ENCODE assay signal across 12 cellular contexts in genomic region chr16:86575095-86575685, GRCh38. TPM values are rescaled to one million over a fixed set of nuclear protein-coding genes. Genes with fewer than 3 reads are reported as not detected.
DNase-seq lines count a peak whose midpoint lies in the region; ATAC-seq, FAIRE-seq and TF ChIP-seq lines count a peak whose summit lies in the region.
"Had no signal": no experiment of that assay in that cellular context is flagged by ENCODE, and none has a peak within 500 bp of the region (broad histone marks: within the 10 kb centered on the region; RNA-seq: fewer than 3 reads in every experiment).

No MANE protein-coding gene starts in this region.

- CTCF ChIA-PET in A673 (lab: Charles Lee) (no interaction called here), H1 (lab: Charles Lee; ENCODE audit: partially characterized antibody) (interaction anchor here (0.9 to 3.1 kb wide), 12 partner anchors 10 to 598 kb away, joined by 3 to 18 read pairs (median 4); no protein-coding TSS in a partner anchor)

- no peak overlapping the region for H2BK120ac ChIP-seq in H1 (replicated peaks; ENCODE audit: low read depth, low read length)

- DNase-seq in A673 (ENCODE audit: low spot score), result no peak
- no peak for DNase-seq in H1 (ENCODE audit: low read depth in 1 of 2, low spot score in 2 of 2)
- no peak for DNase-seq in mesothelial cell of epicardium (ENCODE audit: low spot score in 2 of 2, unreplicated experiment in 2 of 2)
- DNase-seq in midbrain (lab: John Stamatoyannopoulos, UW), result no peak
- DNase-seq in NCI-H1436 treated with DMSO at 0.1 percent for 48 hours (lab: John Stamatoyannopoulos, UW), result no peak
- DNase-seq in activated T-cell treated with anti-CD3 and anti-CD28 coated beads, Interleukin-2, amount 50 U/mL, for 4 hours, result no peak
- DNase-seq in NCI-H2107 treated with DMSO at 0.1 percent for 48 hours (lab: John Stamatoyannopoulos, UW; ENCODE audit: unreplicated experiment), result no peak
- DNase-seq: AML-193, NCI-H510A had no signal

- peak overlapping the region; percentile 54 for H3K4me3 ChIP-seq in A673 (ENCODE audit: low read depth, low read length, poor library complexity, severe bottlenecking)
- peak overlapping the region; percentile 63; the same call in 1 of the 2 replicates for H3K4me3 ChIP-seq in HUES64 (ENCODE audit: low read length)
- H3K4me3 ChIP-seq in H1 (ENCODE audit: extremely low read depth in 1 of 4, insufficient read depth in 2 of 4, low read depth in 3 of 4, low read length in 4 of 4), result peak overlapping the region; percentile 15 to 66 (median 32); a peak in 6 of 8 replicates
- H3K4me3 ChIP-seq: SK-N-MC had no signal

- H3K9me3 ChIP-seq in A673 (ENCODE audit: low read depth, low read length, poor library complexity, severe bottlenecking) (no peaks in the 10 kb centered on the region), HUES64 (ENCODE audit: insufficient read depth, low read depth, low read length) (no peaks in the 10 kb centered on the region), H1 (ENCODE audit: insufficient read depth in 2 of 2, low read depth in 1 of 2, low read length in 1 of 2) (no peaks in the 10 kb centered on the region)

- peaks cover 6% of the 10 kb centered on the region for H3K36me3 Mint-ChIP-seq in mesothelial cell of epicardium
- H3K36me3 Mint-ChIP-seq in activated T-cell treated with anti-CD3 and anti-CD28 coated beads, Interleukin-2, amount 50 U/mL, for 4 hours (ENCODE audit: insufficient read depth), result no peaks in the 10 kb centered on the region

- H3K36me3 ChIP-seq in A673 (ENCODE audit: insufficient read depth, low read length, poor library complexity, severe bottlenecking) (no peaks in the 10 kb centered on the region), HUES64 (ENCODE audit: insufficient read depth, low read length) (no peaks in the 10 kb centered on the region), H1 (ENCODE audit: control insufficient read depth in 2 of 4, insufficient read depth in 4 of 4, low read length in 3 of 4) (peaks cover 0 to 10% (median 0%) of the 10 kb centered on the region in 4 experiments; a peak in 1 of 8 replicates)

- H4K8ac ChIP-seq in H1 (ENCODE audit: extremely low read depth, insufficient read depth, low read length), result no peak overlapping the region

- H4K91ac ChIP-seq in H1 (replicated peaks; ENCODE audit: insufficient read length, low read length), result peak overlapping the region; percentile 36

- TF ChIP-seq RAD21 in H1 (IDR thresholded peaks at IDR 0.05 in 1 of 2, conservative IDR thresholded peaks at IDR 0.05 in 1 of 2; ENCODE audit: low read depth in 2 of 2, low read length in 2 of 2), result no peak

- H3K18ac ChIP-seq in H1 (ENCODE audit: extremely low read depth, low read length), result peak overlapping the region; percentile 15

- POLR2A ChIA-PET in A673 (lab: Charles Lee; ENCODE audit: low non-redundant PET) (no interaction called here), H1 (lab: Charles Lee; ENCODE audit: partially characterized antibody) (interaction anchor here (1.5 kb wide), 1 partner anchor 61 kb away, joined by 3 read pairs; no protein-coding TSS in a partner anchor)

- H2AFZ ChIP-seq in H1 (ENCODE audit: low read length), result no peak overlapping the region

- H3K27me3 ChIP-seq in A673 (replicated peaks; ENCODE audit: insufficient read depth, low read depth, low read length, poor library complexity) (peaks cover 10% of the 10 kb centered on the region), HUES64 (ENCODE audit: insufficient read depth, low read length) (peaks cover 100% of the 10 kb centered on the region), H1 (replicated peaks in 1 of 4; ENCODE audit: control insufficient read depth in 3 of 4, extremely low read depth in 1 of 4, insufficient read depth in 3 of 4, low read length in 3 of 4) (peaks cover 90 to 100% (median 97%) of the 10 kb centered on the region in 4 experiments)

- H3K9me3 Mint-ChIP-seq in mesothelial cell of epicardium, result no peaks in the 10 kb centered on the region
- no peaks in the 10 kb centered on the region for H3K9me3 Mint-ChIP-seq in activated T-cell treated with anti-CD3 and anti-CD28 coated beads, Interleukin-2, amount 50 U/mL, for 4 hours
- H3K9me3 Mint-ChIP-seq: activated CD8-positive, alpha-beta T cell treated with anti-CD3 and anti-CD28 coated beads for 36 hours had no signal

- no peak for TF ChIP-seq EP300 in H1 (IDR thresholded peaks at IDR 0.05; ENCODE audit: borderline replicate concordance in 1 of 2, low read depth in 2 of 2, low read length in 2 of 2)

- BruUV-seq in A673 (replicated peaks; lab: Mats Ljungman, UMichigan), result no TSS peak

- no peaks in the 10 kb centered on the region for H3K79me1 ChIP-seq in H1 (ENCODE audit: low read depth, low read length)

- intact Hi-C loops in A673 (cut with micrococcal nuclease; ENCODE audit: unreplicated experiment), result loop anchor here (10.0 kb wide), 1 partner anchor 300 kb away; no protein-coding TSS in a partner anchor

- TF ChIP-seq POLR2A in H1 (IDR thresholded peaks at IDR 0.05; ENCODE audit: control extremely low read depth in 1 of 2, low read depth in 2 of 2, low read length in 2 of 2), result no peak

- no peak overlapping the region; the same call in 1 of the 2 replicates for H2BK5ac ChIP-seq in H1 (ENCODE audit: low read depth, low read length)

- no peak overlapping the region for H3K27ac ChIP-seq in A673 (ENCODE audit: low read depth, low read length, poor library complexity, severe bottlenecking)
- H3K27ac ChIP-seq in HUES64 (ENCODE audit: low read depth, low read length), result no peak overlapping the region
- H3K27ac ChIP-seq in H1 (ENCODE audit: low read depth, low read length), result no peak overlapping the region
- H3K27ac ChIP-seq: SK-N-MC had no signal

- 67% methylated on average over 17 of the region's 17 CpGs for WGBS in HUES64
- 23% methylated on average over 17 of the region's 17 CpGs; no CpG with 5 or more reads in 1 of the 2 experiments for WGBS in H1 (ENCODE audit: extremely low coverage in 1 of 2, insufficient coverage in 1 of 2, insufficient read length in 1 of 2, insufficient replicate concordance in 2 of 2, low coverage in 1 of 2, low lambda C conversion rate in 2 of 2, missing lambda C conversion rate in 1 of 2), 2 experiments

- no peak overlapping the region for H3K14ac ChIP-seq in H1 (ENCODE audit: insufficient read length)

- H3K9ac ChIP-seq in HUES64 (ENCODE audit: low read depth, low read length) (no peak overlapping the region), H1 (replicated peaks in 1 of 4; ENCODE audit: extremely low read depth in 1 of 4, low read depth in 3 of 4, low read length in 3 of 4) (no peak overlapping the region)

- H3K23ac ChIP-seq in H1 (ENCODE audit: insufficient read length), result no peak overlapping the region

- H3K4ac ChIP-seq in H1 (replicated peaks; ENCODE audit: insufficient read length, low read depth, low read length), result peak overlapping the region; percentile 2

- no peak overlapping the region for H2BK15ac ChIP-seq in H1 (ENCODE audit: low read length)

- H3K4me2 ChIP-seq in H1 (ENCODE audit: insufficient read depth in 1 of 2, low read depth in 2 of 2, low read length in 2 of 2), result peak overlapping the region; percentile 83 to 95

- peaks cover 82% of the 10 kb centered on the region for H3K27me3 Mint-ChIP-seq in mesothelial cell of epicardium (ENCODE audit: low read depth)
- H3K27me3 Mint-ChIP-seq in activated T-cell treated with anti-CD3 and anti-CD28 coated beads, Interleukin-2, amount 50 U/mL, for 4 hours (ENCODE audit: low read depth), result peaks cover 86% of the 10 kb centered on the region

- no peak overlapping the region; the same call in 1 of the 2 replicates for H2BK12ac ChIP-seq in H1 (ENCODE audit: low read depth, low read length)

- H3K23me2 ChIP-seq in H1 (ENCODE audit: low read depth, low read length), result peaks cover 11% of the 10 kb centered on the region; the same call in 1 of the 2 replicates

- H3K4me1 Mint-ChIP-seq in mesothelial cell of epicardium, result peaks cover 53% of the 10 kb centered on the region
- peaks cover 13% of the 10 kb centered on the region for H3K4me1 Mint-ChIP-seq in activated T-cell treated with anti-CD3 and anti-CD28 coated beads, Interleukin-2, amount 50 U/mL, for 4 hours (ENCODE audit: low read depth)

- no peaks in the 10 kb centered on the region for H3K79me2 ChIP-seq in H1 (ENCODE audit: control insufficient read depth in 1 of 2, insufficient read depth in 2 of 2, low read length in 2 of 2)

- FAIRE-seq in H1 (lab: Jason Lieb, UNC), result no peak

- H3K4me1 ChIP-seq in A673 (ENCODE audit: insufficient read depth, low read length, poor library complexity, severe bottlenecking) (peaks cover 17% of the 10 kb centered on the region), HUES64 (ENCODE audit: insufficient read depth, low read length) (peaks cover 47% of the 10 kb centered on the region), H1 (replicated peaks in 1 of 4; ENCODE audit: control insufficient read depth in 3 of 4, insufficient read depth in 4 of 4, low read length in 3 of 4) (peaks cover 14 to 61% (median 34%) of the 10 kb centered on the region in 4 experiments)

- no peak for TF ChIP-seq CTCF in A673 (conservative IDR thresholded peaks at IDR 0.05; ENCODE audit: low read depth, low read length)
- no peak for TF ChIP-seq CTCF in H1 (IDR thresholded peaks at IDR 0.05; ENCODE audit: control extremely low read depth in 1 of 3, insufficient read depth in 1 of 3, low read depth in 1 of 3, low read length in 3 of 3)
- TF ChIP-seq CTCF in mesothelial cell of epicardium (IDR thresholded peaks at IDR 0.05; ENCODE audit: unreplicated experiment), result no peak

- H2AK5ac ChIP-seq in H1 (ENCODE audit: low read depth, low read length), result peak overlapping the region; percentile 68; the same call in 1 of the 2 replicates

- no peak overlapping the region for H4K5ac ChIP-seq in H1 (ENCODE audit: insufficient read length, low read depth, low read length)

- H3K56ac ChIP-seq in H1 (replicated peaks; ENCODE audit: insufficient read length, low read depth, low read length), result peak overlapping the region; percentile 12

- no peak for ATAC-seq in activated T-cell treated with anti-CD3 and anti-CD28 coated beads, Interleukin-2, amount 50 U/mL, for 4 hours

- no peak overlapping the region for H2BK20ac ChIP-seq in H1 (ENCODE audit: low read length)

- H4K20me1 ChIP-seq in H1 (replicated peaks in 1 of 2; ENCODE audit: control insufficient read depth in 1 of 2, insufficient read depth in 2 of 2, low read length in 2 of 2), result peaks cover 15 to 20% of the 10 kb centered on the region in 2 experiments

- H3K4me3 Mint-ChIP-seq in mesothelial cell of epicardium, result peak overlapping the region; percentile 84
- no peak overlapping the region for H3K4me3 Mint-ChIP-seq in activated T-cell treated with anti-CD3 and anti-CD28 coated beads, Interleukin-2, amount 50 U/mL, for 4 hours

- H3K27ac Mint-ChIP-seq in mesothelial cell of epicardium, result peak overlapping the region; percentile 50
- H3K27ac Mint-ChIP-seq: activated CD8-positive, alpha-beta T cell treated with anti-CD3 and anti-CD28 coated beads for 36 hours had no signal

RNA-seq across cellular contexts. Expression of gene FOXL1, which starts 3.2 kb away (rescaled TPM):
- total RNA-seq in A673 (2021) (0.13 and 0.20 TPM in 2 replicates), mesothelial cell of epicardium (2.5 to 3.2 TPM (median 2.5 TPM) in 3 replicates)
- polyA plus RNA-seq in HUES64 (2013, experiment 1 of 2), result 0.05 TPM
- 0.19 TPM for polyA plus RNA-seq in HUES64 (2013, experiment 2 of 2)
- 0.29 TPM in 1 of 2 replicates, not detected in the other for total RNA-seq in H1 (2021; fragmentation: NEBNext Ultra II Directional; extraction: Animal tissue kit (Norgen Biotek cat#: 25700))
- 0.03 and 0.09 TPM in 2 replicates for polyA plus RNA-seq in H1 (2011; rRNA removed)
- polyA plus RNA-seq in H1 (2011; cell fraction: cytosol; rRNA removed), result 0.05 TPM
- polyA plus RNA-seq in H1 (2011; cell fraction: nucleus; rRNA removed), result 0.03 TPM
- polyA plus RNA-seq in H1 (2012, experiment 1 of 2), result 0.12 TPM in 1 of 4 replicates, not detected in the others
- polyA plus RNA-seq in H1 (2012, experiment 2 of 2), result not detected
- polyA plus RNA-seq in H1 (2013, experiment 1 of 2), result 0.22 TPM
- polyA plus RNA-seq in H1 (2013, experiment 2 of 2), result 0.17 TPM
- polyA minus RNA-seq in H1 (2011; rRNA and poly(A)+ RNA removed), result not detected in 2 replicates
- polyA minus RNA-seq in H1 (2011; cell fraction: cytosol; rRNA and poly(A)+ RNA removed), result 0.37 TPM
- polyA minus RNA-seq in H1 (2011; cell fraction: nucleus; rRNA and poly(A)+ RNA removed), result 0.40 TPM
- total RNA-seq in activated T-cell treated with anti-CD3 and anti-CD28 coated beads, Interleukin-2, amount 50 U/mL, for 4 hours, result not detected
- total RNA-seq: activated CD8-positive, alpha-beta T cell treated with anti-CD3 and anti-CD28 coated beads for 36 hours had no signal

RNA-seq across cellular contexts. Expression of gene FOXC2, which starts 8.6 kb away (rescaled TPM):
- total RNA-seq in A673 (2021) (0.13 and 0.34 TPM in 2 replicates), mesothelial cell of epicardium (10.4 to 12.3 TPM (median 11.7 TPM) in 3 replicates)
- 0.40 TPM for polyA plus RNA-seq in HUES64 (2013, experiment 1 of 2)
- 0.70 TPM for polyA plus RNA-seq in HUES64 (2013, experiment 2 of 2)
- total RNA-seq in H1 (2021; fragmentation: NEBNext Ultra II Directional; extraction: Animal tissue kit (Norgen Biotek cat#: 25700)), result 0.09 and 0.11 TPM in 2 replicates
- not detected in 2 replicates for polyA plus RNA-seq in H1 (2011; rRNA removed)
- not detected for polyA plus RNA-seq in H1 (2011; cell fraction: cytosol; rRNA removed)
- polyA plus RNA-seq in H1 (2011; cell fraction: nucleus; rRNA removed), result not detected
- polyA plus RNA-seq in H1 (2012, experiment 1 of 2), result 0.08 TPM in 1 of 4 replicates, not detected in the others
- 0.12 TPM for polyA plus RNA-seq in H1 (2012, experiment 2 of 2)
- 0.34 TPM for polyA plus RNA-seq in H1 (2013, experiment 1 of 2)
- 0.22 TPM for polyA plus RNA-seq in H1 (2013, experiment 2 of 2)
- polyA minus RNA-seq in H1 (2011; rRNA and poly(A)+ RNA removed), result not detected in 2 replicates
- polyA minus RNA-seq in H1 (2011; cell fraction: cytosol; rRNA and poly(A)+ RNA removed), result not detected
- not detected for polyA minus RNA-seq in H1 (2011; cell fraction: nucleus; rRNA and poly(A)+ RNA removed)
- not detected for total RNA-seq in activated T-cell treated with anti-CD3 and anti-CD28 coated beads, Interleukin-2, amount 50 U/mL, for 4 hours
- total RNA-seq: activated CD8-positive, alpha-beta T cell treated with anti-CD3 and anti-CD28 coated beads for 36 hours had no signal

RNA-seq across cellular contexts. Expression of gene MTHFSD, which starts 20.2 kb away (rescaled TPM):
- total RNA-seq in A673 (2021) (26.5 and 27.5 TPM in 2 replicates), mesothelial cell of epicardium (21.0 to 27.4 TPM (median 23.1 TPM) in 3 replicates)
- polyA plus RNA-seq in HUES64 (2013, experiment 1 of 2), result 7.2 TPM
- 11.6 TPM for polyA plus RNA-seq in HUES64 (2013, experiment 2 of 2)
- total RNA-seq in H1 (2021; fragmentation: NEBNext Ultra II Directional; extraction: Animal tissue kit (Norgen Biotek cat#: 25700)), result 9.8 and 10.8 TPM in 2 replicates
- 7.1 and 11.0 TPM in 2 replicates for polyA plus RNA-seq in H1 (2011; rRNA removed)
- polyA plus RNA-seq in H1 (2011; cell fraction: cytosol; rRNA removed), result 11.7 TPM
- polyA plus RNA-seq in H1 (2011; cell fraction: nucleus; rRNA removed), result 29.4 TPM
- polyA plus RNA-seq in H1 (2012, experiment 1 of 2), result 6.1 to 7.9 TPM (median 6.5 TPM) in 4 replicates
- 3.8 TPM for polyA plus RNA-seq in H1 (2012, experiment 2 of 2)
- 7.4 TPM for polyA plus RNA-seq in H1 (2013, experiment 1 of 2)
- 6.7 TPM for polyA plus RNA-seq in H1 (2013, experiment 2 of 2)
- polyA minus RNA-seq in H1 (2011; rRNA and poly(A)+ RNA removed), result 16.0 and 19.1 TPM in 2 replicates
- 10.1 TPM for polyA minus RNA-seq in H1 (2011; cell fraction: cytosol; rRNA and poly(A)+ RNA removed)
- polyA minus RNA-seq in H1 (2011; cell fraction: nucleus; rRNA and poly(A)+ RNA removed), result 36.2 TPM
- total RNA-seq in activated T-cell treated with anti-CD3 and anti-CD28 coated beads, Interleukin-2, amount 50 U/mL, for 4 hours, result 10 to 100 TPM; 18.9 to 21.2 (median 20.1) TPM
